ENCODE assay signal across 34 cellular contexts in the genomic region with DNA sequence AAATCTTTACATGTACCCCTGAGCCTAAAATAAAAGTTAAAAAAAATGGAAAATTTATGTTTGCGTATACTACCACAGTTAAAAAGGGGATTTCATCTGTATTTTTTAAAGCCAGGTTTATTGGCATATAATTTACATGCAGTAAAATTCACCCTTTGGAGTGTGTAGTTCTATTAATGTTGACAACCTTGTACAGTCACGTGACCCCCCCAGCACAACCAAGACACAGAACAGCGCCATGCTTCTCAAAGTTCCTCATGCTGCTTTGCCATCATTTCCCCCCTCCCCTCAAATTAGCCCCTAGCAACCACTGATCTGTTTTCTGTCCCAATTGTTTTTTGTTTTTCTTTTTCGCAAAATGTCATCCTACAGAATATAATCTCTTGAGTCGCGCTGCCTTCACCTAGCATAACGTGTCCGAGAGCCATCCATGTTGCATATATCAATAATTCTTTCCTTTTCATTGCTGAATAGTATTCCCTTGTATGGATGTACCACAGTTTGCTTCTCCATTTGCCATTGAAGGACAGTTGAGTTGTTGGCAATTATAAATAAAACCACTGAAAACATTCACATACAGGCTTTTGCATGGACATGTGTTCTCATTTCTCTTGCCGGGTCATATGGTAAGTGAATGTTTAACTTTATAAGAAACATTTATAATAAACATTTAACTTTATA.
"Had no signal": no experiment of that assay in that cellular context is flagged by ENCODE, and none has a peak within 500 bp of the region (broad histone marks: within the 10 kb centered on the region; RNA-seq: fewer than 3 reads in every experiment).

No MANE protein-coding gene starts in this region.

- H3K36me3 ChIP-seq: adrenal gland, brain microvascular endothelial cell, breast epithelium had no signal

- DNase-seq: activated CD4-positive, alpha-beta memory T cell treated with anti-CD3 and anti-CD28 coated beads for 36 hours; activated CD4-positive, alpha-beta T cell treated with anti-CD3 and anti-CD28 coated beads for 4 hours; activated CD4-positive, alpha-beta T cell treated with anti-CD3 and anti-CD28 coated beads, Interleukin-2, amount 10 ng/mL, durations not matched to agents 24 days and 14 days; activated CD4-positive, alpha-beta T cell treated with anti-CD3 and anti-CD28 coated beads, Interleukin-2, amount 50 U/mL, for 1 hour; activated CD4-positive, alpha-beta T cell treated with anti-CD3 and anti-CD28 coated beads, Interleukin-2, amount 50 U/mL, for 4 hours; activated CD4-positive, CD25-positive, alpha-beta regulatory T cell; activated CD8-positive, alpha-beta memory T cell treated with anti-CD3 and anti-CD28 coated beads, Interleukin-2, amount 50 U/mL, for 4 hours; activated CD8-positive, alpha-beta T cell treated with anti-CD3 and anti-CD28 coated beads for 36 hours; activated effector memory CD4-positive, alpha-beta T cell treated with anti-CD3 and anti-CD28 coated beads, Interleukin-2, amount 50 U/mL, for 16 hours; activated gamma-delta T cell treated with Interleukin-2 at 50 U/mL for 16 hours; activated naive CD4-positive, alpha-beta T cell; activated naive CD4-positive, alpha-beta T cell treated with anti-CD3 and anti-CD28 coated beads for 36 hours; activated naive CD4-positive, alpha-beta T cell treated with anti-CD3 and anti-CD28 coated beads, Interleukin-2, amount 50 U/mL, for 16 hours; activated naive CD8-positive, alpha-beta T cell treated with anti-CD3 and anti-CD28 coated beads for 36 hours; activated T-cell treated with anti-CD3 and anti-CD28 coated beads for 4 hours; activated T-cell treated with anti-CD3 and anti-CD28 coated beads, Interleukin-2, amount 50 U/mL, for 1 hour; activated T-cell treated with anti-CD3 and anti-CD28 coated beads, Interleukin-2, amount 50 U/mL, for 4 hours; activated T-cell treated with anti-CD3 and anti-CD28 coated beads, Interleukin-2, amount 50 U/mL, for 72 hours; adrenal gland; amniotic stem cell; aorta; body of pancreas; brain microvascular endothelial cell; central memory CD4-positive, alpha-beta T cell; T-helper 17 cell; T-helper 9 cell had no signal

- ATAC-seq: activated CD4-positive, CD25-positive, alpha-beta regulatory T cell treated with anti-CD3 and anti-CD28 coated beads, Interleukin-2, amount 50 U/mL, for 24 hours; activated CD8-positive, alpha-beta T cell treated with anti-CD3 and anti-CD28 coated beads for 36 hours; activated naive CD4-positive, alpha-beta T cell treated with anti-CD3 and anti-CD28 coated beads, Interleukin-2, amount 50 U/mL, for 72 hours; activated T-cell treated with anti-CD3 and anti-CD28 coated beads, Interleukin-2, amount 50 U/mL, for 4 hours; activated T-cell treated with anti-CD3 and anti-CD28 coated beads, Interleukin-2, amount 50 U/mL, for 72 hours; activated T-helper 17 cell treated with anti-CD3 and anti-CD28 coated beads, Interleukin-2, amount 50 U/mL, for 72 hours; body of pancreas; T-helper 17 cell had no signal

- H3K9me3 ChIP-seq: adrenal gland had no signal

- H3K4me1 ChIP-seq: adrenal gland, body of pancreas, breast epithelium had no signal

- H3K27me3 ChIP-seq: adrenal gland, body of pancreas, breast epithelium had no signal

- H3K4me3 ChIP-seq: adrenal gland, body of pancreas, breast epithelium had no signal

- FAIRE-seq: astrocyte, colon, TTC549 had no signal

- H3K27ac ChIP-seq: adrenal gland, body of pancreas, brain microvascular endothelial cell, breast epithelium, VCaP had no signal
